ENCODE assay signal across 15 cellular contexts in the genomic region with DNA sequence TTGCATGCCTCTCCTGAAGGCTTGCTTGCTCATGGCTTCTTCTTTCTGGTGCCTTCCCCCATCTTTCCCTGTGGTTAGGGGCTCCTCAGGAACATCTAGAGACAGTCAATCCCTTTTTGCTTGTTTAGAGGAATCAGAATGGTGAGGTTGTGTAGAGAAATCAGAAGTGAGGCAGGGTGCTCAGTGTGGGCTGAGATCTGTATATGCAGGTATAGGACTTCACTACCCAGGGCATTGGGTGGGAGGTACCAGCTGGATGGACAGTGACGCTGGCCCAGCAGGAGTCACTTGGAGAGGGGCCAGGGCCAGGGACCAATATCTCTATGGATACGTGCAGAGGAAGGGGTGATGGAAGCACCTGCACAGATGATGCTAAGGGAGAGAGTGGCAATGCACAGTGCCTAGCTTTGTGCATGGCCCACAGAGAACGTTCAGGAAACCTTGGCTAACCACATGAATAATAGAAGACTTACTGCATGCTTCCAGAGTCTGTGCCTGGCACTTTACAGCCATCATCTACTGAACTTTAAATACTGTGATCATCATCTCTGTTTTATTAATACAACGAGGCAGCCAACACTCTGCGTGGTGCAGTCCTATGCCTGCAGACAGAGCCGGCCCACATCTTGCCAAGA.
DNase-seq lines count a peak whose midpoint lies in the region; ATAC-seq, FAIRE-seq and TF ChIP-seq lines count a peak whose summit lies in the region.
"Had no signal": no experiment of that assay in that cellular context is flagged by ENCODE, and none has a peak within 500 bp of the region (broad histone marks: within the 10 kb centered on the region; RNA-seq: fewer than 3 reads in every experiment).

No MANE protein-coding gene starts in this region.

- no peak overlapping the region for H3K27ac ChIP-seq in BLaER1
- H3K27ac ChIP-seq in RWPE1: peak overlapping the region; percentile 83
- H3K27ac ChIP-seq in keratinocyte (ENCODE audit: control insufficient read depth, insufficient read depth, low read length): peak overlapping the region; percentile 61
- H3K27ac ChIP-seq in foreskin keratinocyte: no peak overlapping the region

- H3K4me3 Mint-ChIP-seq in Calu3 (ENCODE audit: low read depth, unreplicated experiment): no peak overlapping the region
- no peak overlapping the region for H3K4me3 Mint-ChIP-seq in CD14-positive monocyte
- H3K4me3 Mint-ChIP-seq: CD8-positive, alpha-beta memory T cell; T-helper 17 cell had no signal

- H3K27ac Mint-ChIP-seq in Calu3 (ENCODE audit: unreplicated experiment) (peak overlapping the region; percentile 26), CD14-positive monocyte (no peak overlapping the region)
- H3K27ac Mint-ChIP-seq: T-helper 17 cell had no signal

- H3K36me3 ChIP-seq in BLaER1 (no peaks in the 10 kb centered on the region), keratinocyte (ENCODE audit: control insufficient read depth in 2 of 2, extremely low read depth in 1 of 2, insufficient read depth in 2 of 2, low read length in 2 of 2) (no peaks in the 10 kb centered on the region)
- H3K36me3 ChIP-seq: BE2C had no signal

- no peaks in the 10 kb centered on the region for H3K79me2 ChIP-seq in keratinocyte (ENCODE audit: control insufficient read depth, insufficient read depth, low read length)

- H3K36me3 Mint-ChIP-seq in Calu3 (ENCODE audit: insufficient read depth, unreplicated experiment) (no peaks in the 10 kb centered on the region), CD14-positive monocyte (peaks cover 0 to 2% of the 10 kb centered on the region in 2 donors)
- H3K36me3 Mint-ChIP-seq: CD8-positive, alpha-beta memory T cell had no signal

- no peaks in the 10 kb centered on the region for H3K9me1 ChIP-seq in keratinocyte (ENCODE audit: control insufficient read depth, extremely low read depth, insufficient read depth, low read length)

- H4K20me1 ChIP-seq in BLaER1 (no peaks in the 10 kb centered on the region), keratinocyte (ENCODE audit: control insufficient read depth, extremely low read depth, insufficient read depth, low read length) (no peaks in the 10 kb centered on the region)

- no peaks in the 10 kb centered on the region for H3K27me3 Mint-ChIP-seq in Calu3 (ENCODE audit: unreplicated experiment)
- H3K27me3 Mint-ChIP-seq in CD14-positive monocyte (ENCODE audit: low read depth in 3 of 3): peaks cover 0 to 3% (median 0%) of the 10 kb centered on the region in 3 donors
- H3K27me3 Mint-ChIP-seq: CD8-positive, alpha-beta memory T cell; T-helper 17 cell had no signal

- CTCF ChIA-PET in Calu3 (lab: Charles Lee): no interaction called here
- CTCF ChIA-PET in RWPE1 (lab: Yijun Ruan, JAX): no interaction called here

- POLR2A ChIA-PET in RWPE1 (lab: Yijun Ruan, JAX; ENCODE audit: low non-redundant PET): no interaction called here

- no peak for ATAC-seq in foreskin keratinocyte
- ATAC-seq: T-helper 17 cell had no signal

- no peak for TF ChIP-seq CTCF in Calu3 (IDR thresholded peaks at IDR 0.05; ENCODE audit: unreplicated experiment)
- no peak for TF ChIP-seq CTCF in RWPE1 (conservative IDR thresholded peaks at IDR 0.05; ENCODE audit: low read depth)
- TF ChIP-seq CTCF in keratinocyte (optimal IDR thresholded peaks at IDR 0.05 in 1 of 3, IDR thresholded peaks at IDR 0.05 in 1 of 3, conservative IDR thresholded peaks at IDR 0.05 in 1 of 3; ENCODE audit: extremely low read depth in 1 of 3, insufficient read depth in 2 of 3, low read length in 3 of 3): no peak
- TF ChIP-seq CTCF in foreskin keratinocyte (conservative IDR thresholded peaks at IDR 0.05): no peak
- no peak for TF ChIP-seq CTCF in CD14-positive monocyte (IDR thresholded peaks at IDR 0.05)

- intact Hi-C loops in Calu3 (cut with micrococcal nuclease; ENCODE audit: unreplicated experiment): loop anchor here (10.0 kb wide), 1 partner anchor 1428 kb away; no protein-coding TSS in a partner anchor
- intact Hi-C loops in CD14-positive monocyte (cut with micrococcal nuclease): no loop called here

- no peak overlapping the region for H2AFZ ChIP-seq in keratinocyte (ENCODE audit: control insufficient read depth, low read length)

- H3K9ac ChIP-seq in BLaER1: no peak overlapping the region
- H3K9ac ChIP-seq in keratinocyte (ENCODE audit: control insufficient read depth, extremely low read depth, insufficient read depth, low read length): no peak overlapping the region

- H3K4me1 ChIP-seq in BLaER1 (peaks cover 27% of the 10 kb centered on the region), keratinocyte (ENCODE audit: control insufficient read depth, extremely low read depth, insufficient read depth, low read length) (peaks cover 35% of the 10 kb centered on the region), foreskin keratinocyte (peaks cover 20% of the 10 kb centered on the region)
- H3K4me1 ChIP-seq: BE2C had no signal

- H3K27me3 ChIP-seq in BLaER1 (no peaks in the 10 kb centered on the region), keratinocyte (ENCODE audit: control insufficient read depth, extremely low read depth, insufficient read depth, low read length) (no peaks in the 10 kb centered on the region), foreskin keratinocyte (no peaks in the 10 kb centered on the region)
- H3K27me3 ChIP-seq: BE2C had no signal

- DNase-seq in Calu3 (no peak), RWPE1 (ENCODE audit: low spot score) (no peak), keratinocyte (ENCODE audit: low read depth, low spot score) (no peak), foreskin keratinocyte (no peak), CD14-positive monocyte (ENCODE audit: low spot score) (no peak)
- no peak for DNase-seq in stimulated activated CD8-positive, alpha-beta memory T cell treated with anti-CD3 and anti-CD28 coated beads, Interleukin-4, amount 100 ng/mL, for 48 hours
- DNase-seq: BE2C; CD8-positive, alpha-beta memory T cell; Kasumi-1; NCI-H1436; NCI-H2171 treated with DMSO at 0.1 percent for 48 hours; NCI-H510A; T-helper 17 cell had no signal

- H3K4me2 ChIP-seq in BLaER1: peak overlapping the region; percentile 5; the same call in 1 of the 2 replicates
- peak overlapping the region; percentile 74 for H3K4me2 ChIP-seq in keratinocyte (ENCODE audit: control insufficient read depth, extremely low read depth, insufficient read depth, low read depth, low read length)

- BruUV-seq in Calu3 (replicated peaks; lab: Mats Ljungman, UMichigan): no TSS peak

- H3K9me3 ChIP-seq in BLaER1: no peaks in the 10 kb centered on the region
- H3K9me3 ChIP-seq in keratinocyte (ENCODE audit: control insufficient read depth, low read depth, low read length): no peaks in the 10 kb centered on the region
- H3K9me3 ChIP-seq: BE2C had no signal

- H3K4me3 ChIP-seq in BLaER1 (no peak overlapping the region), keratinocyte (ENCODE audit: control insufficient read depth in 2 of 3, extremely low read depth in 1 of 3, insufficient read depth in 2 of 3, low read depth in 1 of 3, low read length in 3 of 3) (peak overlapping the region in 1 of 3 experiments; percentile 15)

- dilution Hi-C loops in keratinocyte (cut with MboI; ENCODE audit: extremely low pct_ligation_motif_present, low sequenced_read_pairs): no loop called here

- H3K9me3 Mint-ChIP-seq in Calu3 (ENCODE audit: low read depth, unreplicated experiment) (no peaks in the 10 kb centered on the region), CD14-positive monocyte (peaks cover 0 to 2% (median 0%) of the 10 kb centered on the region in 7 donors)

- H3K4me1 Mint-ChIP-seq in Calu3 (ENCODE audit: low read depth, unreplicated experiment) (peaks cover 21% of the 10 kb centered on the region), CD14-positive monocyte (peaks cover 10% of the 10 kb centered on the region)
- H3K4me1 Mint-ChIP-seq: CD8-positive, alpha-beta memory T cell; T-helper 17 cell had no signal

- peak; percentile 77 for FAIRE-seq in keratinocyte (lab: Jason Lieb, UNC)
- FAIRE-seq: GM12892 had no signal

Comparison
In these comparisons a context has a peak if more than half of its experiments do, and no peak if none do; other contexts are left out.
1. H3K27ac ChIP-seq: peak in RWPE1 (single experiment) and keratinocyte (single experiment); none in BLaER1 (single experiment) and foreskin keratinocyte (single experiment).